ENCODE assay signal across 15 cellular contexts in the genomic region with DNA sequence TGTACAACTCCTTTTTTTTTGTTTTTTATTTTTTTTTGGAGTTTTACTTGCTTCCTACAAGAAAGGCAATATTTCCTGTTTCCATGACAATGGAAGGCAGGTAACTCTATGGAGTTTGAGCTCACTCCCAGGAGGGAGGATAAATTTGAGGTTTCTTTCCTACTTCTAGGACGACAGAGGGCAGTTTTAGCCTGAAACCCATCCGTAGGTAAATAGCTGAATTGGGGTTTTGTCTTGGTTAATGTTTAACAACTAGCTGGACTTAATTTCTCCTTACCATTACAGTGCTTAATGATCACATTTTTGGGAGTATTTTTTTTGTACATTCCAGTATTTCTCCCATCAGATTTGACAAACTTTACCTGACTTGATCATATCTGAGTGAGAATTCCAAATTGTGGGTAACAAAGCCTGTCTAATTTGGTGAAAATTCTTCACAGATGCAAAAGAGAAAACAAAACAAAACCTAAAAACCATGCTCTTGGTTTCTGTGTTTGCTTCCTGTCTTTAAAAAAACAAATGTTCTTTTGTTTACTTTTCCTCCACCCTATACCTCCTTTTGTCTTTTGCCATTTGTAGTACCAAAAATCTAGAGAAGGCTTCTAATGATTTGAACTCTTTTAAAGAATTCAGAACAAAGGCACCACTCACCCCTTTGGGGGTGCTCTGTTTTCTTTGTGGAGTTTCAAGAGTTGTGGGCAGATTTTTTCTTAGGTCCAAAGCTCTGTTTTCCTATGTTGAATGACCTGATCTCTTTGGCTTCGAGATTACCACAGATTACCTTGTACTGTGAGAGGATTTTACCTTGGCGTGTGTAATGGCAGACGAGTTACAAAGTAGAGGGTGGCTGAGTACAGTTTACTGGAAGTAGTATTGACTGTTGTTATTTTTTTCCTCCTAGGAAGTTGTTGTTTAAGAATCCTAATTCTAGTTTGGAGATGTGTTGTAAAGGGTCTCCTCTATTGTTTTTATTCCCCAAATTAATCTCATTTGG. TPM values are rescaled to one million over a fixed set of nuclear protein-coding genes. Genes with fewer than 3 reads are reported as not detected.
DNase-seq lines count a peak whose midpoint lies in the region; ATAC-seq and TF ChIP-seq lines count a peak whose summit lies in the region.
"Not testable (repeated sequence)": the region's sequence is repeated elsewhere in the genome, so short reads cannot be mapped to it uniquely, and the experiment has no call there.
"Had no signal": no experiment of that assay in that cellular context is flagged by ENCODE, and none has a peak within 500 bp of the region (broad histone marks: within the 10 kb centered on the region; RNA-seq: fewer than 3 reads in every experiment).

No MANE protein-coding gene starts in this region.

- H3K4me3 ChIP-seq in GM12865 (ENCODE audit: low read depth, low read length), result peak overlapping the region; percentile 19

- DNase-seq in GM12865 (ENCODE audit: low read depth), result peak; percentile 46
- peak; percentile 30 for DNase-seq in HT-29 (ENCODE audit: low spot score)
- DNase-seq in left lobe of liver (ENCODE audit: low spot score), result not testable (repeated sequence)

- ATAC-seq in GM18873 (IDR thresholded peaks at IDR 0.05; ENCODE audit: low FRiP score, unreplicated experiment) (peak; percentile 65), GM21360 (IDR thresholded peaks at IDR 0.05; ENCODE audit: unreplicated experiment) (peak; percentile 48), HG02610 (IDR thresholded peaks at IDR 0.05; ENCODE audit: unreplicated experiment) (peak; percentile 50), HG02973 (IDR thresholded peaks at IDR 0.05; ENCODE audit: unreplicated experiment) (peak; percentile 69), HG03196 (IDR thresholded peaks at IDR 0.05; ENCODE audit: unreplicated experiment) (peak; percentile 66), left lobe of liver (peak; percentile 83)

- not testable (repeated sequence) for TF ChIP-seq CTCF in GM12865 (IDR thresholded peaks at IDR 0.05; ENCODE audit: insufficient read depth, low read depth, low read length, missing control alignments)

RNA-seq across cellular contexts. Expression of gene UGT2B17, which starts 23.0 kb away (rescaled TPM):
- total RNA-seq in HT-29 (2014; rRNA removed; shearing (Covaris generic)), result not detected in 2 replicates
- 9.8 TPM for total RNA-seq in left lobe of liver
- total RNA-seq: A172; activated CD4-positive, alpha-beta T cell treated with anti-CD3 and anti-CD28 coated beads, Interleukin-2, amount 10 ng/mL, durations not matched to agents 7 days and 5 days; activated naive CD8-positive, alpha-beta T cell treated with anti-CD3 and anti-CD28 coated beads, Interleukin-2, amount 10 ng/mL, durations not matched to agents 7 days and 5 days; foreskin keratinocyte; H9; left ventricle myocardium superior; T-helper 2 cell treated with Interferon-gamma antibody and Interleukin-4, amounts not matched to agents 100 ng/mL and 5 ng/mL, for 36 hours had no signal

Comparison
In these comparisons a context has a peak if more than half of its experiments do, and no peak if none do; other contexts are left out.
1. RNA of gene UGT2B17, which starts 23.0 kb away (total RNA-seq): 9.8 TPM in left lobe of liver (single experiment); not detected in HT-29; every median in the first group is over 10 times any median in the second.
2. Peak in every context shown above with its lines, with median percentiles within 50 percentile points of each other: ATAC-seq.